2 cellular contexts compared by ENCODE assay signal in the genomic region with DNA sequence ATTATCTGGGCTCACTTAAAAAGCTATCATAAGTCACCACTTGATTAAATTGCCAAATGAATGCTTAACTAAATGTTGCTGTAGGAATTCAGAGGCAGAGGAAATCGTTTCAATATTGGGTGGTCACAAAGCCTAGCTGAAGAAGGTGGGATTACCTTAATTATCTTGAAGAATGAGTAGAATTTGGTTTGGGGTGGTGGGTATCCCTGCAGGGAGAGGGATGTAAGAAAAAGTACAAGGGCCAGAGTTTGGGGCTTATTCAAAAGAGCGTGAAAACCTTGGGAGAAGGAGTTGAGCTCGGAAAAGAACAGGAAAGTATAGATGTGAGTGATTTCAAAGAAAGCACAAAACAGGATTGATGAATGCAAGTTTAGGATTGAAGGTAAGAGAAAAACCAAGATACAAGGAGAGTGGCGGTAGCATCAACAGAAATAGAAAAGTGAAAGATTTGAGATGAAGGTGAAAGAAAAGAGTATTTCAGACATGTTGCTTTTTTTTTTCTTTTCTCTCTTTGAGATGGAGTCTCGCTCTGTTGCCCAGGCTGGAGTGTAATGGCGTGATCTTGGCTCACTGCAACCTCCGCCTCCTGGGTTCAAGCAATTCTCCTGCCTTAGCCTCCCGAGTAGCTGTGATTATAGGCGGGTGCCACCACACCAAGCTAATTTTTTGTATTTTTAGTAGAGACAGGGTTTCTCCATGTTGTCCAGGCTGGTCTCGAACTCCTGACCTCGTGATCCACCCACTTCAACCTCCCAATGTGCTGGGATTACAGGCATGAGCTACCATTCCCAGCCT.
TF ChIP-seq lines count a peak whose summit lies in the region.

No MANE protein-coding gene starts in this region.

TF ChIP-seq in HepG2, 621 proteins besides CTCF, POLR2A, EP300 and RAD21 (continues in another document):
- TF ChIP-seq ZNF121 (CRISPR knock-in tag; IDR thresholded peaks at IDR 0.05), result peak; percentile 36; the same call in 1 of the 2 replicates
- TF ChIP-seq, protein P1, sequence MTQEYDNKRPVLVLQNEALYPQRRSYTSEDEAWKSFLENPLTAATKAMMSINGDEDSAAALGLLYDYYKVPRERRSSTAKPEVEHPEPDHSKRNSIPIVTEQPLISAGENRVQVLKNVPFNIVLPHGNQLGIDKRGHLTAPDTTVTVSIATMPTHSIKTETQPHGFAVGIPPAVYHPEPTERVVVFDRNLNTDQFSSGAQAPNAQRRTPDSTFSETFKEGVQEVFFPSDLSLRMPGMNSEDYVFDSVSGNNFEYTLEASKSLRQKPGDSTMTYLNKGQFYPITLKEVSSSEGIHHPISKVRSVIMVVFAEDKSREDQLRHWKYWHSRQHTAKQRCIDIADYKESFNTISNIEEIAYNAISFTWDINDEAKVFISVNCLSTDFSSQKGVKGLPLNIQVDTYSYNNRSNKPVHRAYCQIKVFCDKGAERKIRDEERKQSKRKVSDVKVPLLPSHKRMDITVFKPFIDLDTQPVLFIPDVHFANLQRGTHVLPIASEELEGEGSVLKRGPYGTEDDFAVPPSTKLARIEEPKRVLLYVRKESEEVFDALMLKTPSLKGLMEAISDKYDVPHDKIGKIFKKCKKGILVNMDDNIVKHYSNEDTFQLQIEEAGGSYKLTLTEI (CRISPR knock-in tag; conservative IDR thresholded peaks at IDR 0.05), result no peak
- 0 out of 2 replicates have a peak, but pooled peaks have one; percentile 6 for TF ChIP-seq NFYC (CRISPR knock-in tag; IDR thresholded peaks at IDR 0.05)
- TF ChIP-seq, protein P2, sequence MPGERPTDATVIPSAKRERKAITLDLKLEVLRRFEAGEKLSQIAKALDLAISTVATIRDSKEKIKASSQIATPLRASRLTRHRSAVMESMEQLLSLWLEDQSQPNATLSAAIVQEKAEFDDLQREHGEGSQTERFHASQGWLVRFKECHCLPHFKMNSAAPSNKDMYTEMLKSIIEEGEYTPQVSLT (CRISPR knock-in tag; IDR thresholded peaks at IDR 0.05; ENCODE audit: borderline replicate concordance, low read depth), result 0 out of 2 replicates have a peak, but pooled peaks have one; percentile 2
- TF ChIP-seq NCOA2 (CRISPR knock-in tag; IDR thresholded peaks at IDR 0.05), result 0 out of 2 replicates have a peak, but pooled peaks have one; percentile 21
- TF ChIP-seq SMYD3 (CRISPR knock-in tag; IDR thresholded peaks at IDR 0.05), result 0 out of 2 replicates have a peak, but pooled peaks have one; percentile 60
- 0 out of 2 replicates have a peak, but pooled peaks have one; percentile 20 for TF ChIP-seq ZNF224 (CRISPR knock-in tag; IDR thresholded peaks at IDR 0.05)
- TF ChIP-seq CAMTA2 (CRISPR knock-in tag; IDR thresholded peaks at IDR 0.05; ENCODE audit: borderline replicate concordance), result 0 out of 2 replicates have a peak, but pooled peaks have one; percentile 35
- TF ChIP-seq ZNF354B (CRISPR knock-in tag; IDR thresholded peaks at IDR 0.05), result peak; percentile 58; the same call in 1 of the 2 replicates
- no peak for TF ChIP-seq TRAFD1 (CRISPR knock-in tag; IDR thresholded peaks at IDR 0.05; ENCODE audit: borderline replicate concordance)
- TF ChIP-seq JUNB (CRISPR knock-in tag; IDR thresholded peaks at IDR 0.05; ENCODE audit: borderline replicate concordance), result no peak
- 0 out of 2 replicates have a peak, but pooled peaks have one; percentile 58 for TF ChIP-seq ZNF510 (CRISPR knock-in tag; IDR thresholded peaks at IDR 0.05; ENCODE audit: low read depth)
- TF ChIP-seq ZSCAN5A (CRISPR knock-in tag; IDR thresholded peaks at IDR 0.05; ENCODE audit: borderline replicate concordance), result 0 out of 2 replicates have a peak, but pooled peaks have one; percentile 45
- 0 out of 2 replicates have a peak, but pooled peaks have one; percentile 22 for TF ChIP-seq JUN (CRISPR knock-in tag; IDR thresholded peaks at IDR 0.05)
- TF ChIP-seq ZNF431 (CRISPR knock-in tag; IDR thresholded peaks at IDR 0.05; ENCODE audit: borderline replicate concordance, low read depth), result no peak
- TF ChIP-seq ZNF343 (CRISPR knock-in tag; IDR thresholded peaks at IDR 0.05), result 0 out of 2 replicates have a peak, but pooled peaks have one; percentile 65
- TF ChIP-seq KAT7 (CRISPR knock-in tag; IDR thresholded peaks at IDR 0.05; ENCODE audit: borderline replicate concordance), result no peak
- TF ChIP-seq ZBTB46 (CRISPR knock-in tag; IDR thresholded peaks at IDR 0.05; ENCODE audit: borderline replicate concordance), result peak; percentile 77; the same call in 1 of the 2 replicates

TF ChIP-seq in WTC11, 78 proteins besides CTCF, POLR2A, EP300 and RAD21:
- TF ChIP-seq, protein P3, sequence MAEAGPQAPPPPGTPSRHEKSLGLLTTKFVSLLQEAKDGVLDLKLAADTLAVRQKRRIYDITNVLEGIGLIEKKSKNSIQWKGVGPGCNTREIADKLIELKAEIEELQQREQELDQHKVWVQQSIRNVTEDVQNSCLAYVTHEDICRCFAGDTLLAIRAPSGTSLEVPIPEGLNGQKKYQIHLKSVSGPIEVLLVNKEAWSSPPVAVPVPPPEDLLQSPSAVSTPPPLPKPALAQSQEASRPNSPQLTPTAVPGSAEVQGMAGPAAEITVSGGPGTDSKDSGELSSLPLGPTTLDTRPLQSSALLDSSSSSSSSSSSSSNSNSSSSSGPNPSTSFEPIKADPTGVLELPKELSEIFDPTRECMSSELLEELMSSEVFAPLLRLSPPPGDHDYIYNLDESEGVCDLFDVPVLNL (CRISPR knock-in tag; IDR thresholded peaks at IDR 0.05; ENCODE audit: borderline replicate concordance, low read depth), result no peak
- TF ChIP-seq GRHL2 (CRISPR knock-in tag; IDR thresholded peaks at IDR 0.05; ENCODE audit: insufficient replicate concordance, severe bottlenecking), result no peak
- TF ChIP-seq MAX (CRISPR knock-in tag; IDR thresholded peaks at IDR 0.05), result no peak
- no peak for TF ChIP-seq ATF2 (CRISPR knock-in tag; IDR thresholded peaks at IDR 0.05; ENCODE audit: borderline replicate concordance, low read depth)
- no peak for TF ChIP-seq CREB1 (CRISPR knock-in tag; IDR thresholded peaks at IDR 0.05)
